Comparison of ENCODE assay signal across 27 cellular contexts in the genomic region with DNA sequence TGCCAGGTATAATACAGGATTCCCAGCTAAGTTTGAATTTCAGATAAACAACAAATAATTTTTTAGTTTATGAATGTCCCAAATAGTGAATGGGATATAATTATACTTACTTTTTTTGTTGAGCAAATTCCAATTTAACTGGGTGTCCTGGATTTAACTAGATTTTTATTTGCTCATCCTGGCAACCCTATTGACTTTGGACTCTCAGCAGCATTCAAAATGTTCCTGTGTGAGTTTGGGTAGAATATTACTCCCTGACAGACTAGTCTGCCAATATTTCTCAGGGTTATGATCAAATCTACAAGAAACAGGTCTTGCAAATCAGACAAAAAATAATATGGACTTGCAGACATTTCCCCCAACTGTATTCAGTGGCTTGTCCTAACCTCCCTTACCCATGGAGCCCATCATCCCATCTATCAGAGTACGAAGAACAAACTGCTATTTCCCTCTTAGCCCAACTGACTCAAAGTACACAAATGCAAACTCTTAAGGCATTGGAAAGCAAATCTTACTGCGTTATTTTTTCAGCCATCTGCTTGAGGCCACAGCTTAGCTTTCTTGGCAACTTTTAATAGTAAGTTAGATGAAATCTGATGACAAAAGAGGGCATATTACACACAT. TPM values are rescaled to one million over a fixed set of nuclear protein-coding genes. Genes with fewer than 3 reads are reported as not detected.
DNase-seq lines count a peak whose midpoint lies in the region; ATAC-seq and TF ChIP-seq lines count a peak whose summit lies in the region.
"Had no signal": no experiment of that assay in that cellular context is flagged by ENCODE, and none has a peak within 500 bp of the region (broad histone marks: within the 10 kb centered on the region; RNA-seq: fewer than 3 reads in every experiment).

No MANE protein-coding gene starts in this region.

- H3K36me3 Mint-ChIP-seq in chondrocyte (ENCODE audit: low read depth) (peaks cover 15% of the 10 kb centered on the region), nephron (ENCODE audit: low read depth) (peaks cover 15% of the 10 kb centered on the region)
- no peaks in the 10 kb centered on the region for H3K36me3 Mint-ChIP-seq in natural killer cell treated with Interleukin-12 subunit alpha and Interleukin-12 subunit beta and Interleukin-15 and Interleukin-18, amount 100 ng/mL, for 72 hours
- H3K36me3 Mint-ChIP-seq: activated naive CD4-positive, alpha-beta T cell treated with anti-CD3 and anti-CD28 coated beads, Interleukin-2, amount 50 U/mL, for 24 hours had no signal

- H3K36me3 ChIP-seq in stomach smooth muscle (ENCODE audit: control insufficient read depth in 2 of 2, insufficient read depth in 2 of 2, low read length in 2 of 2): peaks cover 6 to 7% of the 10 kb centered on the region in 2 donors
- H3K36me3 ChIP-seq: neutrophil had no signal

- peaks cover 3% of the 10 kb centered on the region for H3K4me1 ChIP-seq in stomach smooth muscle (ENCODE audit: control insufficient read depth, insufficient read depth, low read length)
- H3K4me1 ChIP-seq: Caco-2 had no signal

- no peak for ATAC-seq in natural killer cell treated with Interleukin-12 subunit alpha and Interleukin-12 subunit beta and Interleukin-15 and Interleukin-18, amount 100 ng/mL, for 72 hours
- no peak for ATAC-seq in HG03460 (IDR thresholded peaks at IDR 0.05; ENCODE audit: unreplicated experiment)
- ATAC-seq: activated CD8-positive, alpha-beta T cell treated with anti-CD3 and anti-CD28 coated beads, Interleukin-2, amount 10 ng/mL, durations not matched to agents 7 days and 5 days; activated T-helper 17 cell treated with anti-CD3 and anti-CD28 coated beads, Interleukin-2, amount 50 U/mL, for 72 hours had no signal

- H3K27ac Mint-ChIP-seq in chondrocyte (ENCODE audit: unreplicated experiment) (peak overlapping the region; percentile 1), nephron (peak overlapping the region; percentile 24 to 30 (median 28))
- H3K27ac Mint-ChIP-seq in natural killer cell treated with Interleukin-12 subunit alpha and Interleukin-12 subunit beta and Interleukin-15 and Interleukin-18, amount 100 ng/mL, for 72 hours: no peak overlapping the region
- H3K27ac Mint-ChIP-seq: activated CD8-positive, alpha-beta T cell treated with anti-CD3 and anti-CD28 coated beads, Interleukin-2, amount 10 ng/mL, durations not matched to agents 7 days and 5 days; activated naive CD4-positive, alpha-beta T cell treated with anti-CD3 and anti-CD28 coated beads, Interleukin-2, amount 50 U/mL, for 24 hours; activated T-helper 17 cell treated with anti-CD3 and anti-CD28 coated beads, Interleukin-2, amount 50 U/mL, for 72 hours had no signal

- peaks cover 20% of the 10 kb centered on the region for H3K4me1 Mint-ChIP-seq in chondrocyte (ENCODE audit: low read depth)
- peaks cover 38% of the 10 kb centered on the region for H3K4me1 Mint-ChIP-seq in nephron
- peaks cover 0 to 3% of the 10 kb centered on the region in 2 donors for H3K4me1 Mint-ChIP-seq in natural killer cell treated with Interleukin-12 subunit alpha and Interleukin-12 subunit beta and Interleukin-15 and Interleukin-18, amount 100 ng/mL, for 72 hours (ENCODE audit: low read depth in 2 of 2)
- H3K4me1 Mint-ChIP-seq: activated naive CD4-positive, alpha-beta T cell treated with anti-CD3 and anti-CD28 coated beads, Interleukin-2, amount 50 U/mL, for 24 hours had no signal

- H3K4me3 ChIP-seq in stomach smooth muscle (ENCODE audit: low read length in 2 of 2): no peak overlapping the region
- H3K4me3 ChIP-seq: MG63 had no signal

- H3K27ac ChIP-seq in stomach smooth muscle (ENCODE audit: low read length): peak overlapping the region; percentile 19
- H3K27ac ChIP-seq: neutrophil had no signal

- no peak for TF ChIP-seq CTCF in chondrocyte (IDR thresholded peaks at IDR 0.05)
- TF ChIP-seq CTCF in nephron (IDR thresholded peaks at IDR 0.05; ENCODE audit: unreplicated experiment in 3 of 3): no peak

- H3K9me3 Mint-ChIP-seq in chondrocyte (ENCODE audit: low read depth): no peaks in the 10 kb centered on the region
- no peaks in the 10 kb centered on the region for H3K9me3 Mint-ChIP-seq in nephron
- H3K9me3 Mint-ChIP-seq in natural killer cell treated with Interleukin-12 subunit alpha and Interleukin-12 subunit beta and Interleukin-15 and Interleukin-18, amount 100 ng/mL, for 72 hours: no peaks in the 10 kb centered on the region
- H3K9me3 Mint-ChIP-seq: activated naive CD4-positive, alpha-beta T cell treated with anti-CD3 and anti-CD28 coated beads, Interleukin-2, amount 50 U/mL, for 24 hours; activated T-helper 17 cell treated with anti-CD3 and anti-CD28 coated beads, Interleukin-2, amount 50 U/mL, for 72 hours had no signal

- H3K9ac ChIP-seq in stomach smooth muscle (ENCODE audit: low read length in 2 of 2): peak overlapping the region in 1 of 2 donors; percentile 25

- H3K4me3 Mint-ChIP-seq in chondrocyte (ENCODE audit: unreplicated experiment) (no peak overlapping the region), nephron (no peak overlapping the region)
- no peak overlapping the region for H3K4me3 Mint-ChIP-seq in natural killer cell treated with Interleukin-12 subunit alpha and Interleukin-12 subunit beta and Interleukin-15 and Interleukin-18, amount 100 ng/mL, for 72 hours
- H3K4me3 Mint-ChIP-seq: activated CD8-positive, alpha-beta T cell treated with anti-CD3 and anti-CD28 coated beads, Interleukin-2, amount 10 ng/mL, durations not matched to agents 7 days and 5 days; activated naive CD4-positive, alpha-beta T cell treated with anti-CD3 and anti-CD28 coated beads, Interleukin-2, amount 50 U/mL, for 24 hours; activated T-helper 17 cell treated with anti-CD3 and anti-CD28 coated beads, Interleukin-2, amount 50 U/mL, for 72 hours; CD14-positive monocyte had no signal

- DNase-seq in NCI-H446 treated with DMSO at 0.1 percent for 48 hours (lab: John Stamatoyannopoulos, UW) (peak; percentile 49), chondrocyte (ENCODE audit: low spot score) (no peak), NCI-H2029 (lab: John Stamatoyannopoulos, UW) (no peak)
- no peak for DNase-seq in natural killer cell treated with Interleukin-12 subunit alpha and Interleukin-12 subunit beta and Interleukin-15 and Interleukin-18, amount 100 ng/mL, for 72 hours (ENCODE audit: low spot score)
- DNase-seq: activated CD4-positive, alpha-beta T cell treated with anti-CD3 and anti-CD28 coated beads for 4 hours; activated CD8-positive, alpha-beta T cell treated with anti-CD3 and anti-CD28 coated beads, Interleukin-2, amount 10 ng/mL, durations not matched to agents 7 days and 5 days; amygdala; Caco-2; DMS79 treated with DMSO at 0.1 percent for 48 hours; effector CD8-positive, alpha-beta T cell; GDM1; glutamatergic neuron; HCEC 1CT; KG1; mesendoderm; MG63; NCI-H2227 treated with DMSO at 0.1 percent for 48 hours; SIG-M5; stimulated activated naive CD4-positive, alpha-beta T cell treated with Interleukin-2 at 50 U/mL for 16 hours; T-helper 9 cell had no signal

- no peaks in the 10 kb centered on the region for H3K27me3 Mint-ChIP-seq in chondrocyte (ENCODE audit: low read depth)
- no peaks in the 10 kb centered on the region for H3K27me3 Mint-ChIP-seq in nephron (ENCODE audit: low read depth)
- H3K27me3 Mint-ChIP-seq in natural killer cell treated with Interleukin-12 subunit alpha and Interleukin-12 subunit beta and Interleukin-15 and Interleukin-18, amount 100 ng/mL, for 72 hours: peaks cover 0 to 3% of the 10 kb centered on the region in 2 donors
- H3K27me3 Mint-ChIP-seq: activated naive CD4-positive, alpha-beta T cell treated with anti-CD3 and anti-CD28 coated beads, Interleukin-2, amount 50 U/mL, for 24 hours; activated T-helper 17 cell treated with anti-CD3 and anti-CD28 coated beads, Interleukin-2, amount 50 U/mL, for 72 hours had no signal

- H3K27me3 ChIP-seq in stomach smooth muscle (ENCODE audit: control insufficient read depth in 1 of 2, insufficient read depth in 2 of 2, low read length in 2 of 2): no peaks in the 10 kb centered on the region
- H3K27me3 ChIP-seq: MG63, neutrophil had no signal

- H3K9me3 ChIP-seq in stomach smooth muscle (ENCODE audit: control insufficient read depth in 2 of 2, low read length in 2 of 2): no peaks in the 10 kb centered on the region
- H3K9me3 ChIP-seq: Caco-2, MG63, neutrophil had no signal

RNA-seq across cellular contexts. Expression of a gene that starts 20.7 kb away (rescaled TPM):
- 56.0 to 63.6 TPM (median 56.3 TPM) in 3 replicates for total RNA-seq in chondrocyte
- total RNA-seq in natural killer cell treated with Interleukin-12 subunit alpha and Interleukin-12 subunit beta and Interleukin-15 and Interleukin-18, amount 100 ng/mL, for 72 hours: 10 to 100 TPM in 1 of 2 donors, 1 to 10 TPM in 1; 5.7 to 10.1 TPM

Comparison
In these comparisons a context has a peak if more than half of its experiments do, and no peak if none do; other contexts are left out.
1. H3K27ac Mint-ChIP-seq: peak in chondrocyte (single experiment) and nephron (3 of 3); none in natural killer cell treated with Interleukin-12 subunit alpha and Interleukin-12 subunit beta and Interleukin-15 and Interleukin-18, amount 100 ng/mL, for 72 hours (0 of 2).